Comparison of ENCODE assay signal across 2 cellular contexts in the genomic region with DNA sequence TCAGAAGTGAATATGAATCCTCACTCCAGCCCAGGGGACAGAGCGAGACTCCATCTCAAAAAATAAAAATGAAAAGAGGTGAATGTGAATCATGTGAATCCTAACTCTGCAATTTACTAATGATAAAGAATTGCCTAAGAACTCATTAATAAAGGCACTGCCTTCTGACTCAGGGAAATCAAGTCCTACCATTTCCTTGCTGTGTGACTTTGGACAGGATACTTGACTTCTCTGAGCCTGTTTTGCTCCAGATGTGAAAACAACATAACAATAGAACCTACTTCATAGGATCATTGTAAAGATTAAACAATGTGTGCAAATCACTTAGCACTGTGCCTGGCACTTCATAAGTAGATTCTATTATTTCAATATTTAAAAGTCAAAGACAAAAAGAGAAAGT.
TF ChIP-seq lines count a peak whose summit lies in the region.

No MANE protein-coding gene starts in this region.

TF ChIP-seq in HepG2, 621 proteins besides CTCF, POLR2A, EP300 and RAD21:
- TF ChIP-seq ZNF768 (CRISPR knock-in tag; IDR thresholded peaks at IDR 0.05): peak; percentile 78; the same call in 1 of the 2 replicates
- TF ChIP-seq SAP130 (CRISPR knock-in tag; IDR thresholded peaks at IDR 0.05; ENCODE audit: low read depth): no peak
TF ChIP-seq in HepG2: peak in this region for 1.

TF ChIP-seq in K562, 482 proteins besides CTCF, POLR2A, EP300 and RAD21:
- no peak for TF ChIP-seq PYGO2 (tag; IDR thresholded peaks at IDR 0.05)
- TF ChIP-seq ZNF444 (CRISPR knock-in tag; IDR thresholded peaks at IDR 0.05): no peak
- TF ChIP-seq BCOR (IDR thresholded peaks at IDR 0.05): peak; percentile 89
- TF ChIP-seq, protein P1, sequence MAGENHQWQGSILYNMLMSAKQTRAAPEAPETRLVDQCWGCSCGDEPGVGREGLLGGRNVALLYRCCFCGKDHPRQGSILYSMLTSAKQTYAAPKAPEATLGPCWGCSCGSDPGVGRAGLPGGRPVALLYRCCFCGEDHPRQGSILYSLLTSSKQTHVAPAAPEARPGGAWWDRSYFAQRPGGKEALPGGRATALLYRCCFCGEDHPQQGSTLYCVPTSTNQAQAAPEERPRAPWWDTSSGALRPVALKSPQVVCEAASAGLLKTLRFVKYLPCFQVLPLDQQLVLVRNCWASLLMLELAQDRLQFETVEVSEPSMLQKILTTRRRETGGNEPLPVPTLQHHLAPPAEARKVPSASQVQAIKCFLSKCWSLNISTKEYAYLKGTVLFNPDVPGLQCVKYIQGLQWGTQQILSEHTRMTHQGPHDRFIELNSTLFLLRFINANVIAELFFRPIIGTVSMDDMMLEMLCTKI (IDR thresholded peaks at IDR 0.05; ENCODE audit: partially characterized antibody): no peak
- peak; percentile 89 for TF ChIP-seq ZFP36 (IDR thresholded peaks at IDR 0.05; ENCODE audit: low read depth, low read length, partially characterized antibody)
- TF ChIP-seq RBM25 (IDR thresholded peaks at IDR 0.05; ENCODE audit: low read depth, low read length, severe bottlenecking): peak; percentile 97
- no peak for TF ChIP-seq TBL1XR1 (IDR thresholded peaks at IDR 0.05; ENCODE audit: low read length in 2 of 2)
- TF ChIP-seq SMARCA5 (IDR thresholded peaks at IDR 0.05): 0 out of 2 replicates have a peak, but pooled peaks have one; percentile 25
- TF ChIP-seq NR3C1 (CRISPR knock-in tag; IDR thresholded peaks at IDR 0.05): no peak
- peak; percentile 63 to 71 for TF ChIP-seq KDM1A (IDR thresholded peaks at IDR 0.05)
